1 cellular context compared by ENCODE assay signal in genomic region chr12:46936042-46936441, GRCh38.
TF ChIP-seq lines count a peak whose summit lies in the region.

No MANE protein-coding gene starts in this region.

TF ChIP-seq in HepG2, 621 proteins besides CTCF, POLR2A, EP300 and RAD21 (continued from another document):
- no peak for TF ChIP-seq HMG20B (CRISPR knock-in tag; conservative IDR thresholded peaks at IDR 0.05)
- TF ChIP-seq TAF15 (IDR thresholded peaks at IDR 0.05; ENCODE audit: low read depth, low read length, poor library complexity, severe bottlenecking), result no peak
